10 cellular contexts compared by ENCODE assay signal in genomic region chr2:229270551-229271410, GRCh38. TPM values are rescaled to one million over a fixed set of nuclear protein-coding genes. Genes with fewer than 3 reads are reported as not detected.
DNase-seq lines count a peak whose midpoint lies in the region; ATAC-seq and TF ChIP-seq lines count a peak whose summit lies in the region.
"Had no signal": no experiment of that assay in that cellular context is flagged by ENCODE, and none has a peak within 500 bp of the region (broad histone marks: within the 10 kb centered on the region; RNA-seq: fewer than 3 reads in every experiment).

A gene with protein sequence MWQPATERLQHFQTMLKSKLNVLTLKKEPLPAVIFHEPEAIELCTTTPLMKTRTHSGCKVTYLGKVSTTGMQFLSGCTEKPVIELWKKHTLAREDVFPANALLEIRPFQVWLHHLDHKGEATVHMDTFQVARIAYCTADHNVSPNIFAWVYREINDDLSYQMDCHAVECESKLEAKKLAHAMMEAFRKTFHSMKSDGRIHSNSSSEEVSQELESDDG (minus strand): TSS chr2:229271287. CDS start chr2:229271043, 244 bp downstream.

- no peaks in the 10 kb centered on the region for H3K9me3 Mint-ChIP-seq in activated CD4-positive, alpha-beta memory T cell treated with anti-CD3 and anti-CD28 coated beads, Interleukin-2, amount 10 ng/mL, durations not matched to agents 7 days and 5 days
- H3K9me3 Mint-ChIP-seq: activated B cell treated with CpG ODN at 0.5 μM for 24 hours had no signal

- no peak for ATAC-seq in GM18907 (IDR thresholded peaks at IDR 0.05; ENCODE audit: unreplicated experiment)
- ATAC-seq in GM18517 (IDR thresholded peaks at IDR 0.05; ENCODE audit: unreplicated experiment), result no peak

- no peak within 1 kb of the TSS for H3K27ac Mint-ChIP-seq in activated CD4-positive, alpha-beta memory T cell treated with anti-CD3 and anti-CD28 coated beads, Interleukin-2, amount 10 ng/mL, durations not matched to agents 7 days and 5 days
- H3K27ac Mint-ChIP-seq: activated B cell treated with CpG ODN at 0.5 μM for 24 hours; CD4-positive, CD25-positive, alpha-beta regulatory T cell had no signal

- TF ChIP-seq CTCF in subcutaneous adipose tissue (IDR thresholded peaks at IDR 0.05; ENCODE audit: low read depth), result no peak

- POLR2A ChIA-PET in activated CD4-positive, alpha-beta memory T cell treated with anti-CD3 and anti-CD28 coated beads, Interleukin-2, amount 10 ng/mL, durations not matched to agents 7 days and 5 days (lab: Charles Lee), result interaction anchor here (0.7 kb wide), 1 partner anchor 595 kb away, joined by 5 read pairs; no protein-coding TSS in a partner anchor

- in situ Hi-C loops in T47D (cut with HindIII; ENCODE audit: low pct_unique_long_range_greater_than_20kb, low sequenced_read_pairs), result no loop called here

- H3K4me3 Mint-ChIP-seq in activated CD4-positive, alpha-beta memory T cell treated with anti-CD3 and anti-CD28 coated beads, Interleukin-2, amount 10 ng/mL, durations not matched to agents 7 days and 5 days, result no peak within 1 kb of the TSS
- H3K4me3 Mint-ChIP-seq: activated B cell treated with CpG ODN at 0.5 μM for 24 hours; CD4-positive, CD25-positive, alpha-beta regulatory T cell had no signal

- H3K4me1 Mint-ChIP-seq in activated CD4-positive, alpha-beta memory T cell treated with anti-CD3 and anti-CD28 coated beads, Interleukin-2, amount 10 ng/mL, durations not matched to agents 7 days and 5 days, result no peaks in the 10 kb centered on the region
- H3K4me1 Mint-ChIP-seq: activated B cell treated with CpG ODN at 0.5 μM for 24 hours had no signal

- CTCF ChIA-PET in activated CD4-positive, alpha-beta memory T cell treated with anti-CD3 and anti-CD28 coated beads, Interleukin-2, amount 10 ng/mL, durations not matched to agents 7 days and 5 days (lab: Charles Lee), result no interaction called here

- H3K36me3 Mint-ChIP-seq in activated CD4-positive, alpha-beta memory T cell treated with anti-CD3 and anti-CD28 coated beads, Interleukin-2, amount 10 ng/mL, durations not matched to agents 7 days and 5 days (ENCODE audit: low read depth), result no peaks in the 10 kb centered on the region
- H3K36me3 Mint-ChIP-seq: CD4-positive, CD25-positive, alpha-beta regulatory T cell had no signal

- peak; percentile 20 for DNase-seq in NCI-H82 (lab: John Stamatoyannopoulos, UW)
- DNase-seq in NCI-H82 treated with DMSO at 0.1 percent for 48 hours (lab: John Stamatoyannopoulos, UW; ENCODE audit: unreplicated experiment), result no peak
- peak; percentile 34 to 50 for DNase-seq in T47D (ENCODE audit: low read depth in 1 of 2, low spot score in 1 of 2)
- peak; percentile 29 for DNase-seq in kidney tubule cell (ENCODE audit: low spot score)
- DNase-seq in activated CD4-positive, alpha-beta memory T cell treated with anti-CD3 and anti-CD28 coated beads, Interleukin-2, amount 10 ng/mL, durations not matched to agents 7 days and 5 days, result no peak
- DNase-seq: activated B cell treated with CpG ODN at 0.5 μM for 24 hours; CD4-positive, CD25-positive, alpha-beta regulatory T cell had no signal

- peaks cover 15% of the 10 kb centered on the region for H3K27me3 Mint-ChIP-seq in activated CD4-positive, alpha-beta memory T cell treated with anti-CD3 and anti-CD28 coated beads, Interleukin-2, amount 10 ng/mL, durations not matched to agents 7 days and 5 days

RNA-seq across cellular contexts. Expression of the gene that starts here (rescaled TPM):
- total RNA-seq in subcutaneous adipose tissue, result 10 to 100 TPM; 25.8 to 59.9 (median 58.4) TPM
- not detected for total RNA-seq in activated CD4-positive, alpha-beta memory T cell treated with anti-CD3 and anti-CD28 coated beads, Interleukin-2, amount 10 ng/mL, durations not matched to agents 7 days and 5 days
- total RNA-seq: activated B cell treated with CpG ODN at 0.5 μM for 24 hours; CD4-positive, CD25-positive, alpha-beta regulatory T cell had no signal

Comparison
In these comparisons a context has a peak if more than half of its experiments do, and no peak if none do; other contexts are left out.
1. RNA of the gene that starts here (total RNA-seq): 25.8 to 59.9 TPM in subcutaneous adipose tissue; not detected in activated CD4-positive, alpha-beta memory T cell treated with anti-CD3 and anti-CD28 coated beads, Interleukin-2, amount 10 ng/mL, durations not matched to agents 7 days and 5 days; every median in the first group is over 10 times any median in the second.
2. DNase-seq: peak in NCI-H82 (single experiment), T47D (2 of 2) and kidney tubule cell (single experiment); none in NCI-H82 treated with DMSO at 0.1 percent for 48 hours (single experiment) and activated CD4-positive, alpha-beta memory T cell treated with anti-CD3 and anti-CD28 coated beads, Interleukin-2, amount 10 ng/mL, durations not matched to agents 7 days and 5 days (single experiment).